In genomic region chr5:106880656-106881055, GRCh38 we compare ENCODE assay signal across 25 cellular contexts.
DNase-seq lines count a peak whose midpoint lies in the region; ATAC-seq and TF ChIP-seq lines count a peak whose summit lies in the region.
"Had no signal": no experiment of that assay in that cellular context is flagged by ENCODE, and none has a peak within 500 bp of the region (broad histone marks: within the 10 kb centered on the region; RNA-seq: fewer than 3 reads in every experiment).

No MANE protein-coding gene starts in this region.

- H3K4me1 ChIP-seq in PC-9 (replicated peaks; ENCODE audit: insufficient read depth) = no peaks in the 10 kb centered on the region
- H3K4me1 ChIP-seq in foreskin keratinocyte = no peaks in the 10 kb centered on the region
- H3K4me1 ChIP-seq: BLaER1 treated with 17β-estradiol and CSF1 and Interleukin-3, amounts not matched to agents 10 nM and 100 nM; lower lobe of right lung; SJCRH30; tibial nerve had no signal

- no peaks in the 10 kb centered on the region for H3K36me3 ChIP-seq in PC-9 (ENCODE audit: low read depth)
- H3K36me3 ChIP-seq: BLaER1 treated with 17β-estradiol and CSF1 and Interleukin-3, amounts not matched to agents 10 nM and 100 nM; lower lobe of right lung; SJCRH30; tibial nerve had no signal

- POLR2A ChIA-PET in PC-9 (lab: Charles Lee; ENCODE audit: unreplicated experiment) = interaction anchor here (0.6 kb wide), 1 partner anchor 231 kb away, joined by 3 read pairs; no protein-coding TSS in a partner anchor

- no peaks in the 10 kb centered on the region for H4K20me1 ChIP-seq in PC-9 (ENCODE audit: insufficient read depth)
- H4K20me1 ChIP-seq: BLaER1 treated with 17β-estradiol and CSF1 and Interleukin-3, amounts not matched to agents 10 nM and 100 nM had no signal

- CTCF ChIA-PET in PC-9 (lab: Charles Lee) = interaction anchor here (0.6 kb wide), 1 partner anchor 765 kb away, joined by 3 read pairs; no protein-coding TSS in a partner anchor

- peaks cover 10% of the 10 kb centered on the region for H3K9me3 ChIP-seq in PC-9 (ENCODE audit: insufficient read depth, low read depth)
- H3K9me3 ChIP-seq: lower lobe of right lung, tibial nerve had no signal

- no peak overlapping the region for H3K4me3 ChIP-seq in PC-9
- H3K4me3 ChIP-seq: BLaER1 treated with 17β-estradiol and CSF1 and Interleukin-3, amounts not matched to agents 10 nM and 100 nM; lower lobe of right lung; SJCRH30; tibial nerve had no signal

- H3K79me2 ChIP-seq in PC-9 (ENCODE audit: low read depth) = no peaks in the 10 kb centered on the region

- no peaks in the 10 kb centered on the region for H3F3A ChIP-seq in PC-9 (ENCODE audit: insufficient read depth, low read depth)

- no peak overlapping the region for H3K4me2 ChIP-seq in PC-9
- H3K4me2 ChIP-seq: BLaER1 treated with 17β-estradiol and CSF1 and Interleukin-3, amounts not matched to agents 10 nM and 100 nM had no signal

- H3K27ac ChIP-seq in PC-9 (no peak overlapping the region), foreskin keratinocyte (no peak overlapping the region)
- H3K27ac ChIP-seq: BLaER1 treated with 17β-estradiol and CSF1 and Interleukin-3, amounts not matched to agents 10 nM and 100 nM; lower lobe of right lung; SJCRH30; tibial nerve had no signal

- H3K9me2 ChIP-seq in PC-9 (ENCODE audit: insufficient read depth) = no peaks in the 10 kb centered on the region

- ATAC-seq in foreskin keratinocyte (peak; percentile 98), HG03039 (IDR thresholded peaks at IDR 0.05; ENCODE audit: unreplicated experiment) (no peak), HG03108 (IDR thresholded peaks at IDR 0.05; ENCODE audit: unreplicated experiment) (no peak)
- ATAC-seq: lower lobe of right lung; naive thymus-derived CD8-positive, alpha-beta T cell; sciatic nerve had no signal

- H3K27me3 ChIP-seq in PC-9 (ENCODE audit: insufficient read depth, low read depth) (no peaks in the 10 kb centered on the region), foreskin keratinocyte (no peaks in the 10 kb centered on the region)
- H3K27me3 ChIP-seq: BLaER1 treated with 17β-estradiol and CSF1 and Interleukin-3, amounts not matched to agents 10 nM and 100 nM; SJCRH30; tibial nerve had no signal

- no TSS peak for BruUV-seq in PC-9 (replicated peaks; lab: Mats Ljungman, UMichigan)

- DNase-seq in HT1080 (ENCODE audit: low read depth) (peak; percentile 10), PC-9 (peak; percentile 12 to 55), foreskin keratinocyte (peak; percentile 85 to 96), renal cortical epithelial cell (ENCODE audit: low read depth) (peak; percentile 33), germinal center (ENCODE audit: low spot score) (no peak)
- DNase-seq: activated CD4-positive, CD25-positive, alpha-beta regulatory T cell; activated T-cell treated with anti-CD3 and anti-CD28 coated beads, Interleukin-2, amount 50 U/mL, for 48 hours; central memory CD4-positive, alpha-beta T cell; cortex of kidney; effector memory CD4-positive, alpha-beta T cell; erythroblast; HCEC 1CT; lower lobe of right lung; naive thymus-derived CD8-positive, alpha-beta T cell; NCI-H1105; NCI-H187; NCI-H526 treated with DMSO at 0.1 percent for 48 hours; nucleus accumbens; SJCRH30; stimulated activated CD4-positive, alpha-beta T cell treated with anti-CD3 and anti-CD28 coated beads, Interleukin-4, amount 100 ng/mL, for 24 hours had no signal

- H2AFZ ChIP-seq in PC-9 = no peak overlapping the region

- intact Hi-C loops in PC-9 (cut with micrococcal nuclease; ENCODE audit: unreplicated experiment) = no loop called here

- TF ChIP-seq CTCF in PC-9 (conservative IDR thresholded peaks at IDR 0.05) (no peak), foreskin keratinocyte (conservative IDR thresholded peaks at IDR 0.05) (no peak)
